In genomic region chr9:41120696-41121095, GRCh38 we compare ENCODE assay signal across 20 cellular contexts. TPM values are rescaled to one million over a fixed set of nuclear protein-coding genes. Genes with fewer than 3 reads are reported as not detected.
"Had no signal": no experiment of that assay in that cellular context is flagged by ENCODE, and none has a peak within 500 bp of the region (broad histone marks: within the 10 kb centered on the region; RNA-seq: fewer than 3 reads in every experiment).

No MANE protein-coding gene starts in this region.

RNA-seq across cellular contexts. Expression of gene FOXD4L6, which starts 7.8 kb away (rescaled TPM):
- total RNA-seq: hepatocyte; kidney; kidney epithelial cell; left colon; left lobe of liver; left ventricle myocardium inferior; left ventricle myocardium superior; lower leg skin; lower lobe of right lung; lung microvascular endothelial cell; mesenteric fat pad; mesothelial cell of epicardium; mononuclear cell; mucosa of descending colon; mucosa of gallbladder; naive thymus-derived CD4-positive, alpha-beta T cell had no signal
- polyA plus RNA-seq: hepatocyte; immature natural killer cell; keratinocyte; liver; mammary epithelial cell; naive thymus-derived CD4-positive, alpha-beta T cell had no signal
